ENCODE assay signal across 28 cellular contexts in the genomic region with DNA sequence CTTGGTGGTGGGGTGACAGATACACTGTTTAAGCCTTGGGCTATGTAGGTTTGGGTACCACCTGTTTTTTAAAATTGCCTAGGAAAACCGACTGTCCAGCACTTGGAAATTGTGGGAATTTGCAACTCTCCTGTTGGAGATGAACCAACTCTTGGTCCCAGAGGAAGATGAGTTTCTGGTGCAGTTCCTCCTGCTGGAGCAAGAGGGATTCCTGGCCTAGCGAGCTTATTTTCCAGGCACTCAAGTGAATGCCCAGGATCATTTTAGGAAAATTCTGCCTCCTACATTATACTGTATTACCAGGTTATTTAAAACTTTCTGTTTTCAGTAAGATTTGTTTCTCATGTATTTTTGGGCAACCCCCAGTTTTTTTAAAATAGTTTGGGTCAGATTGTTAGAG. TPM values are rescaled to one million over a fixed set of nuclear protein-coding genes. Genes with fewer than 3 reads are reported as not detected.
A peak's percentile ranks its signal among the peaks of the same experiment; 100 is the strongest.
DNase-seq lines count a peak whose midpoint lies in the region; TF ChIP-seq lines count a peak whose summit lies in the region.
"Had no signal": no experiment of that assay in that cellular context is flagged by ENCODE, and none has a peak within 500 bp of the region (broad histone marks: within the 10 kb centered on the region; RNA-seq: fewer than 3 reads in every experiment).

No MANE protein-coding gene starts in this region.

- CTCF ChIA-PET in RWPE1 (lab: Yijun Ruan, JAX): no interaction called here

- TF ChIP-seq CTCF in AG09309 (IDR thresholded peaks at IDR 0.05; ENCODE audit: control insufficient read depth, insufficient read depth, low read depth, low read length, missing control alignments): peak; percentile 17
- no peak for TF ChIP-seq CTCF in RWPE1 (conservative IDR thresholded peaks at IDR 0.05; ENCODE audit: low read depth)

- peaks cover 3% of the 10 kb centered on the region for H3K4me1 Mint-ChIP-seq in activated T-helper 2 cell treated with anti-CD3 and anti-CD28 coated beads, Interferon-gamma antibody, Interleukin-2, Interleukin-4, amounts not matched to agents 10 μg/mL and 5 μg/mL and 100 μg/mL, durations not matched to agents 14 hours and 24 hours and 36 hours (ENCODE audit: low read depth)
- H3K4me1 Mint-ChIP-seq: activated B cell treated with CpG ODN at 0.5 μM for 24 hours; activated CD4-positive, alpha-beta memory T cell treated with anti-CD3 and anti-CD28 coated beads, Interleukin-2, amount 10 ng/mL, durations not matched to agents 7 days and 5 days; B cell had no signal

- no peak overlapping the region for H3K4me3 ChIP-seq in AG09309 (ENCODE audit: control insufficient read depth, low read depth, low read length)
- H3K4me3 ChIP-seq: SJSA1, tibial artery had no signal

- no peak overlapping the region for H3K27ac ChIP-seq in RWPE1
- H3K27ac ChIP-seq: parathyroid adenoma, SJSA1, tibial artery had no signal

- H3K36me3 Mint-ChIP-seq in activated T-helper 2 cell treated with anti-CD3 and anti-CD28 coated beads, Interferon-gamma antibody, Interleukin-2, Interleukin-4, amounts not matched to agents 10 μg/mL and 5 μg/mL and 100 μg/mL, durations not matched to agents 14 hours and 24 hours and 36 hours (ENCODE audit: low read depth): peaks cover 46% of the 10 kb centered on the region

- POLR2A ChIA-PET in RWPE1 (lab: Yijun Ruan, JAX; ENCODE audit: low non-redundant PET): no interaction called here

- H3K9me3 Mint-ChIP-seq in activated T-helper 2 cell treated with anti-CD3 and anti-CD28 coated beads, Interferon-gamma antibody, Interleukin-2, Interleukin-4, amounts not matched to agents 10 μg/mL and 5 μg/mL and 100 μg/mL, durations not matched to agents 14 hours and 24 hours and 36 hours: peaks cover 4% of the 10 kb centered on the region
- H3K9me3 Mint-ChIP-seq: activated naive CD4-positive, alpha-beta T cell treated with anti-CD3 and anti-CD28 coated beads for 36 hours; central memory CD8-positive, alpha-beta T cell; natural killer cell had no signal

- H3K27ac Mint-ChIP-seq in activated T-helper 2 cell treated with anti-CD3 and anti-CD28 coated beads, Interferon-gamma antibody, Interleukin-2, Interleukin-4, amounts not matched to agents 10 μg/mL and 5 μg/mL and 100 μg/mL, durations not matched to agents 14 hours and 24 hours and 36 hours: no peak overlapping the region
- H3K27ac Mint-ChIP-seq: activated B cell treated with CpG ODN at 0.5 μM for 24 hours; activated CD4-positive, alpha-beta memory T cell treated with anti-CD3 and anti-CD28 coated beads, Interleukin-2, amount 10 ng/mL, durations not matched to agents 7 days and 5 days; activated naive CD4-positive, alpha-beta T cell treated with anti-CD3 and anti-CD28 coated beads for 36 hours; B cell; natural killer cell had no signal

- DNase-seq in AG09309 (ENCODE audit: low read depth) (no peak), Daoy (ENCODE audit: low read depth) (peak; percentile 5), RKO (ENCODE audit: low spot score) (peak; percentile 8), fibroblast of peridontal ligament (ENCODE audit: extremely low read depth) (peak; percentile 20), AG08395 (ENCODE audit: low spot score) (no peak), RWPE1 (ENCODE audit: low spot score) (no peak)
- DNase-seq in activated T-helper 2 cell treated with anti-CD3 and anti-CD28 coated beads, Interferon-gamma antibody, Interleukin-2, Interleukin-4, amounts not matched to agents 10 μg/mL and 5 μg/mL and 100 μg/mL, durations not matched to agents 14 hours and 24 hours and 36 hours (ENCODE audit: low spot score): no peak
- DNase-seq: activated B cell treated with CpG ODN at 0.5 μM for 24 hours; activated CD4-positive, alpha-beta memory T cell treated with anti-CD3 and anti-CD28 coated beads, Interleukin-2, amount 10 ng/mL, durations not matched to agents 7 days and 5 days; activated naive CD4-positive, alpha-beta T cell treated with anti-CD3 and anti-CD28 coated beads for 36 hours; activated T-cell treated with anti-CD3 and anti-CD28 coated beads, Interleukin-2, amount 50 U/mL, for 1 hour; Calu3; effector memory CD4-positive, alpha-beta T cell; GF-D8; hypothalamus; left cardiac atrium; natural killer cell; NCI-H1105; NCI-H2107; NCI-H774; stimulated activated naive CD4-positive, alpha-beta T cell; tibial artery had no signal

- no peak overlapping the region for H3K4me3 Mint-ChIP-seq in activated T-helper 2 cell treated with anti-CD3 and anti-CD28 coated beads, Interferon-gamma antibody, Interleukin-2, Interleukin-4, amounts not matched to agents 10 μg/mL and 5 μg/mL and 100 μg/mL, durations not matched to agents 14 hours and 24 hours and 36 hours (ENCODE audit: low read depth)
- H3K4me3 Mint-ChIP-seq: activated B cell treated with CpG ODN at 0.5 μM for 24 hours; activated CD4-positive, alpha-beta memory T cell treated with anti-CD3 and anti-CD28 coated beads, Interleukin-2, amount 10 ng/mL, durations not matched to agents 7 days and 5 days; activated naive CD4-positive, alpha-beta T cell treated with anti-CD3 and anti-CD28 coated beads for 36 hours; B cell; central memory CD8-positive, alpha-beta T cell; natural killer cell had no signal

- intact Hi-C loops in activated T-helper 2 cell treated with anti-CD3 and anti-CD28 coated beads, Interferon-gamma antibody, Interleukin-2, Interleukin-4, amounts not matched to agents 10 μg/mL and 5 μg/mL and 100 μg/mL, durations not matched to agents 14 hours and 24 hours and 36 hours (cut with micrococcal nuclease): no loop called here

- no peaks in the 10 kb centered on the region for H3K27me3 Mint-ChIP-seq in activated T-helper 2 cell treated with anti-CD3 and anti-CD28 coated beads, Interferon-gamma antibody, Interleukin-2, Interleukin-4, amounts not matched to agents 10 μg/mL and 5 μg/mL and 100 μg/mL, durations not matched to agents 14 hours and 24 hours and 36 hours (ENCODE audit: low read depth)
- H3K27me3 Mint-ChIP-seq: activated B cell treated with CpG ODN at 0.5 μM for 24 hours; activated CD4-positive, alpha-beta memory T cell treated with anti-CD3 and anti-CD28 coated beads, Interleukin-2, amount 10 ng/mL, durations not matched to agents 7 days and 5 days; B cell; central memory CD8-positive, alpha-beta T cell had no signal

RNA-seq across cellular contexts. Expression of a gene that starts 33.7 kb away (rescaled TPM):
- total RNA-seq in Daoy (2014; rRNA removed; shearing (Covaris generic)): 109 and 194 TPM in 2 replicates
- total RNA-seq in activated T-helper 2 cell treated with anti-CD3 and anti-CD28 coated beads, Interferon-gamma antibody, Interleukin-2, Interleukin-4, amounts not matched to agents 10 μg/mL and 5 μg/mL and 100 μg/mL, durations not matched to agents 14 hours and 24 hours and 36 hours: 69.0 and 74.8 TPM in 2 replicates

RNA-seq across cellular contexts. Expression of a gene that starts 34.1 kb away (rescaled TPM):
- 64.1 and 87.3 TPM in 2 replicates for total RNA-seq in Daoy (2014; rRNA removed; shearing (Covaris generic))
- total RNA-seq in activated T-helper 2 cell treated with anti-CD3 and anti-CD28 coated beads, Interferon-gamma antibody, Interleukin-2, Interleukin-4, amounts not matched to agents 10 μg/mL and 5 μg/mL and 100 μg/mL, durations not matched to agents 14 hours and 24 hours and 36 hours: 33.8 and 34.5 TPM in 2 replicates

RNA-seq across cellular contexts. Expression of a gene that starts 59.0 kb away (rescaled TPM):
- 10.7 and 15.9 TPM in 2 replicates for total RNA-seq in Daoy (2014; rRNA removed; shearing (Covaris generic))
- 0.18 and 1.2 TPM in 2 replicates for total RNA-seq in activated T-helper 2 cell treated with anti-CD3 and anti-CD28 coated beads, Interferon-gamma antibody, Interleukin-2, Interleukin-4, amounts not matched to agents 10 μg/mL and 5 μg/mL and 100 μg/mL, durations not matched to agents 14 hours and 24 hours and 36 hours
- total RNA-seq: activated B cell treated with CpG ODN at 0.5 μM for 24 hours, B cell, Calu3, HT-29, natural killer cell, OCI-LY7 had no signal

Comparison
In these comparisons a context has a peak if more than half of its experiments do, and no peak if none do; other contexts are left out.
1. DNase-seq: peak in Daoy (single experiment), RKO (single experiment) and fibroblast of peridontal ligament (single experiment); none in AG09309 (single experiment), AG08395 (single experiment), activated T-helper 2 cell treated with anti-CD3 and anti-CD28 coated beads, Interferon-gamma antibody, Interleukin-2, Interleukin-4, amounts not matched to agents 10 μg/mL and 5 μg/mL and 100 μg/mL, durations not matched to agents 14 hours and 24 hours and 36 hours (single experiment) and RWPE1 (single experiment).